19 cellular contexts compared by ENCODE assay signal in genomic region chr11:72618801-72619200, GRCh38.
DNase-seq lines count a peak whose midpoint lies in the region; ATAC-seq lines count a peak whose summit lies in the region.
"Had no signal": no experiment of that assay in that cellular context is flagged by ENCODE, and none has a peak within 500 bp of the region (broad histone marks: within the 10 kb centered on the region; RNA-seq: fewer than 3 reads in every experiment).

No MANE protein-coding gene starts in this region.

- no peaks in the 10 kb centered on the region for H3K36me3 Mint-ChIP-seq in stimulated activated effector memory CD8-positive, alpha-beta T cell treated with anti-CD3 and anti-CD28 coated beads, Interleukin-12 subunit alpha, Interleukin-12 subunit beta, amount 100 ng/mL, for 72 hours
- H3K36me3 Mint-ChIP-seq: activated CD4-positive, alpha-beta memory T cell treated with anti-CD3 and anti-CD28 coated beads for 36 hours; stimulated activated naive B cell treated with anti-CD40 and anti-IgM and Interleukin-4, amounts not matched to agents 10 μg/mL and 1 μg/mL and 100 μg/mL, for 72 hours had no signal

- DNase-seq in EH (ENCODE audit: low read depth) (peak; percentile 56), caudate nucleus (lab: John Stamatoyannopoulos, UW) (no peak), left kidney (ENCODE audit: low read depth, low spot score) (peak; percentile 33), HuH-7 (ENCODE audit: low spot score) (no peak), COR-L47 (lab: John Stamatoyannopoulos, UW) (no peak), NOMO-1 treated with DMSO at 0.1 percent for 48 hours (lab: John Stamatoyannopoulos, UW; ENCODE audit: unreplicated experiment) (no peak)
- no peak for DNase-seq in stimulated activated effector memory CD8-positive, alpha-beta T cell treated with anti-CD3 and anti-CD28 coated beads, Interleukin-12 subunit alpha, Interleukin-12 subunit beta, amount 100 ng/mL, for 72 hours (ENCODE audit: low spot score in 2 of 2)
- DNase-seq: activated CD4-positive, alpha-beta memory T cell treated with anti-CD3 and anti-CD28 coated beads for 36 hours; activated naive CD4-positive, alpha-beta T cell treated with Interleukin-2 at 50 U/mL for 16 hours; activated T-cell treated with anti-CD3 and anti-CD28 coated beads for 4 hours; NCI-H187; NCI-H446; occipital lobe; stimulated activated naive B cell treated with anti-CD40 and anti-IgM and Interleukin-4, amounts not matched to agents 10 μg/mL and 1 μg/mL and 100 μg/mL, for 72 hours; trophoblast cell had no signal

- H3K27ac ChIP-seq in caudate nucleus (ENCODE audit: low read depth, low read length), result peak overlapping the region; percentile 58
- H3K27ac ChIP-seq: ascending aorta, C4-2B had no signal

- peak overlapping the region; percentile 86 for H3K27ac Mint-ChIP-seq in stimulated activated effector memory CD8-positive, alpha-beta T cell treated with anti-CD3 and anti-CD28 coated beads, Interleukin-12 subunit alpha, Interleukin-12 subunit beta, amount 100 ng/mL, for 72 hours
- H3K27ac Mint-ChIP-seq: activated CD4-positive, alpha-beta memory T cell treated with anti-CD3 and anti-CD28 coated beads for 36 hours; stimulated activated naive B cell treated with anti-CD40 and anti-IgM and Interleukin-4, amounts not matched to agents 10 μg/mL and 1 μg/mL and 100 μg/mL, for 72 hours had no signal

- H3K9me3 Mint-ChIP-seq in stimulated activated effector memory CD8-positive, alpha-beta T cell treated with anti-CD3 and anti-CD28 coated beads, Interleukin-12 subunit alpha, Interleukin-12 subunit beta, amount 100 ng/mL, for 72 hours, result no peaks in the 10 kb centered on the region
- H3K9me3 Mint-ChIP-seq: activated CD4-positive, alpha-beta memory T cell treated with anti-CD3 and anti-CD28 coated beads for 36 hours; stimulated activated naive B cell treated with anti-CD40 and anti-IgM and Interleukin-4, amounts not matched to agents 10 μg/mL and 1 μg/mL and 100 μg/mL, for 72 hours had no signal

- peaks cover 46% of the 10 kb centered on the region for H3K4me1 Mint-ChIP-seq in stimulated activated effector memory CD8-positive, alpha-beta T cell treated with anti-CD3 and anti-CD28 coated beads, Interleukin-12 subunit alpha, Interleukin-12 subunit beta, amount 100 ng/mL, for 72 hours

- no peak for ATAC-seq in stimulated activated effector memory CD8-positive, alpha-beta T cell treated with anti-CD3 and anti-CD28 coated beads, Interleukin-12 subunit alpha, Interleukin-12 subunit beta, amount 100 ng/mL, for 72 hours
- ATAC-seq in HG03135 (IDR thresholded peaks at IDR 0.05; ENCODE audit: unreplicated experiment), result no peak
- ATAC-seq: K562; stimulated activated naive B cell treated with anti-CD40 and anti-IgM and Interleukin-4, amounts not matched to agents 10 μg/mL and 1 μg/mL and 100 μg/mL, for 72 hours had no signal

- H3K4me3 Mint-ChIP-seq in stimulated activated effector memory CD8-positive, alpha-beta T cell treated with anti-CD3 and anti-CD28 coated beads, Interleukin-12 subunit alpha, Interleukin-12 subunit beta, amount 100 ng/mL, for 72 hours, result no peak overlapping the region
- H3K4me3 Mint-ChIP-seq: activated CD4-positive, alpha-beta memory T cell treated with anti-CD3 and anti-CD28 coated beads for 36 hours; stimulated activated naive B cell treated with anti-CD40 and anti-IgM and Interleukin-4, amounts not matched to agents 10 μg/mL and 1 μg/mL and 100 μg/mL, for 72 hours had no signal

Comparison
In these comparisons a context has a peak if more than half of its experiments do, and no peak if none do; other contexts are left out.
1. DNase-seq: peak in EH (single experiment) and left kidney (single experiment); none in caudate nucleus (0 of 61), stimulated activated effector memory CD8-positive, alpha-beta T cell treated with anti-CD3 and anti-CD28 coated beads, Interleukin-12 subunit alpha, Interleukin-12 subunit beta, amount 100 ng/mL, for 72 hours (0 of 2), HuH-7 (single experiment), COR-L47 (single experiment) and NOMO-1 treated with DMSO at 0.1 percent for 48 hours (single experiment).